ENCODE assay signal across 17 cellular contexts in the genomic region with DNA sequence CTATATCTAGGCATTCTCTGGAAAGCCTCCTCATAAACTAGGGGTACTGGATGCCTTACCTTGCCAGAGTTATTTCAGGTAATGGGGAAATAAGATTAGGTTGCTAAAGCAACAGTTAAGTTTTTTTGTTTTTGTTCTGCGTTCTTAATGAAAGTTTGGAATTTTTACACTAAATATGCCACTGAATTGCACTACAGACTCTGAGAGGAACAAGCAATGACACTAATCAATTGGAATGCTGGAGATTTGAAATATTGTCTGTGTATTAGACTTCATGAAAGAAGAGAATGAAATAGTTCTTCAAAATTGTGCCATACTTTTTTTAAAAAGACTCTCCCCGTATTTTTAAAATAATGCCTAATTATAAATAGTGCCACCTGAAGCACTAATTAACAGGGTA.
"Had no signal": no experiment of that assay in that cellular context is flagged by ENCODE, and none has a peak within 500 bp of the region (broad histone marks: within the 10 kb centered on the region; RNA-seq: fewer than 3 reads in every experiment).

No MANE protein-coding gene starts in this region.

- H3K4me3 Mint-ChIP-seq: activated naive CD4-positive, alpha-beta T cell treated with anti-CD3 and anti-CD28 coated beads, Interleukin-2, amount 50 U/mL, for 24 hours; activated T-cell treated with anti-CD3 and anti-CD28 coated beads, Interleukin-2, amount 50 U/mL, for 72 hours; natural killer cell; T-helper 1 cell treated with Interleukin-12 subunit alpha and Interleukin-12 subunit beta and Interleukin-4 antibody, amounts not matched to agents 30 μg/mL and 1 μg/mL, for 36 hours had no signal

- H3K36me3 ChIP-seq: cardiac muscle cell, lower lobe of right lung, sigmoid colon had no signal

- H3K27me3 ChIP-seq: cardiac muscle cell, dorsolateral prefrontal cortex, sigmoid colon, spleen had no signal

- H3K27ac Mint-ChIP-seq: activated naive CD4-positive, alpha-beta T cell treated with anti-CD3 and anti-CD28 coated beads, Interleukin-2, amount 50 U/mL, for 24 hours; activated T-cell treated with anti-CD3 and anti-CD28 coated beads, Interleukin-2, amount 50 U/mL, for 72 hours; natural killer cell; T-helper 1 cell treated with Interleukin-12 subunit alpha and Interleukin-12 subunit beta and Interleukin-4 antibody, amounts not matched to agents 30 μg/mL and 1 μg/mL, for 36 hours had no signal

- H3K27me3 Mint-ChIP-seq: activated naive CD4-positive, alpha-beta T cell treated with anti-CD3 and anti-CD28 coated beads, Interleukin-2, amount 50 U/mL, for 24 hours had no signal

- DNase-seq: activated CD4-positive, CD25-positive, alpha-beta regulatory T cell treated with anti-CD3 and anti-CD28 coated beads, Interleukin-2, amount 50 U/mL, for 72 hours; activated CD8-positive, alpha-beta memory T cell treated with anti-CD3 and anti-CD28 coated beads for 24 hours; activated CD8-positive, alpha-beta memory T cell treated with anti-CD3 and anti-CD28 coated beads, Interleukin-2, amount 50 U/mL, for 48 hours; activated effector memory CD4-positive, alpha-beta T cell treated with anti-CD3 and anti-CD28 coated beads, Interleukin-2, amount 50 U/mL, for 16 hours; activated T-cell treated with anti-CD3 and anti-CD28 coated beads, Interleukin-2, amount 50 U/mL, for 72 hours; foreskin melanocyte; glutamatergic neuron; hippocampal formation; lower lobe of right lung; natural killer cell; sigmoid colon; spleen; stimulated activated naive CD4-positive, alpha-beta T cell had no signal

- ATAC-seq: activated T-cell treated with anti-CD3 and anti-CD28 coated beads, Interleukin-2, amount 50 U/mL, for 72 hours; lower lobe of right lung; natural killer cell had no signal

- H3K27ac ChIP-seq: cardiac muscle cell, lower lobe of right lung, sigmoid colon, spleen had no signal

- H3K4me1 ChIP-seq: lower lobe of right lung, sigmoid colon, spleen had no signal

- H3K4me1 Mint-ChIP-seq: activated naive CD4-positive, alpha-beta T cell treated with anti-CD3 and anti-CD28 coated beads, Interleukin-2, amount 50 U/mL, for 24 hours; natural killer cell had no signal

- H3K4me3 ChIP-seq: cardiac muscle cell, dorsolateral prefrontal cortex, lower lobe of right lung, sigmoid colon, spleen had no signal

- H3K36me3 Mint-ChIP-seq: activated naive CD4-positive, alpha-beta T cell treated with anti-CD3 and anti-CD28 coated beads, Interleukin-2, amount 50 U/mL, for 24 hours; natural killer cell had no signal

- H3K9me3 ChIP-seq: sigmoid colon had no signal
